ENCODE assay signal across 19 cellular contexts in genomic region chr17:76152580-76152979, GRCh38. TPM values are rescaled to one million over a fixed set of nuclear protein-coding genes. Genes with fewer than 3 reads are reported as not detected.
DNase-seq lines count a peak whose midpoint lies in the region; ATAC-seq and TF ChIP-seq lines count a peak whose summit lies in the region.
"Had no signal": no experiment of that assay in that cellular context is flagged by ENCODE, and none has a peak within 500 bp of the region (broad histone marks: within the 10 kb centered on the region; RNA-seq: fewer than 3 reads in every experiment).

No MANE protein-coding gene starts in this region.

- POLR2A ChIA-PET in T-cell (lab: Charles Lee), result no interaction called here

- peaks cover 51 to 69% (median 60%) of the 10 kb centered on the region in 3 donors for H3K4me1 Mint-ChIP-seq in T-cell
- H3K4me1 Mint-ChIP-seq in central memory CD8-positive, alpha-beta T cell, result peaks cover 10% of the 10 kb centered on the region

- peak overlapping the region; percentile 65 to 77 (median 75) for H3K4me3 Mint-ChIP-seq in T-cell
- no peak overlapping the region for H3K4me3 Mint-ChIP-seq in central memory CD8-positive, alpha-beta T cell

- in situ Hi-C loops in KBM-7 (cut with MboI; ENCODE audit: low pct_unique_long_range_greater_than_20kb, low sequenced_read_pairs), result no loop called here

- H3K27ac Mint-ChIP-seq in T-cell, result peak overlapping the region; percentile 96 to 99
- peak overlapping the region; percentile 71 for H3K27ac Mint-ChIP-seq in central memory CD8-positive, alpha-beta T cell (ENCODE audit: low read depth)

- intact Hi-C loops in posterior vena cava (cut with DNase I), result loop anchor here in 1 of 2 donors (5.0 kb wide), 1 partner anchor 570 kb away; no protein-coding TSS in a partner anchor

- H3K36me3 Mint-ChIP-seq in T-cell, result peaks cover 63% of the 10 kb centered on the region
- H3K36me3 Mint-ChIP-seq in central memory CD8-positive, alpha-beta T cell (ENCODE audit: insufficient read depth), result peaks cover 4% of the 10 kb centered on the region

- no peaks in the 10 kb centered on the region for H3K9me3 Mint-ChIP-seq in T-cell
- H3K9me3 Mint-ChIP-seq in central memory CD8-positive, alpha-beta T cell, result no peaks in the 10 kb centered on the region

- H3K27me3 Mint-ChIP-seq in T-cell, result no peaks in the 10 kb centered on the region
- H3K27me3 Mint-ChIP-seq in central memory CD8-positive, alpha-beta T cell, result no peaks in the 10 kb centered on the region

- peak; percentile 16 for DNase-seq in activated T-cell treated with anti-CD3 and anti-CD28 coated beads, Interleukin-2, amount 50 U/mL, for 1 hour
- no peak for DNase-seq in activated T-cell treated with anti-CD3 and anti-CD28 coated beads for 4 hours
- DNase-seq in T-cell, result no peak
- no peak for DNase-seq in central memory CD8-positive, alpha-beta T cell (ENCODE audit: low spot score in 2 of 2)
- peak; percentile 67 for DNase-seq in posterior vena cava (ENCODE audit: low spot score)
- no peak for DNase-seq in KBM-7
- DNase-seq: DMS 273 treated with DMSO at 0.1 percent for 48 hours, foreskin fibroblast, IMR-90, NCI-H1436, NCI-H526 treated with DMSO at 0.1 percent for 48 hours, SW 1271, uterus had no signal

- CTCF ChIA-PET in T-cell (lab: Charles Lee), result no interaction called here

- ATAC-seq in T-cell (replicated peaks in 1 of 4) (no peak), HG03520 (IDR thresholded peaks at IDR 0.05; ENCODE audit: unreplicated experiment) (no peak), SK-N-SH treated with all-trans-retinoic acid at 6 μM for 48 hours (no peak)
- ATAC-seq in central memory CD8-positive, alpha-beta T cell (replicated peaks; ENCODE audit: extremely low read depth, poor library complexity, severe bottlenecking), result no peak

TF ChIP-seq in SK-N-SH treated with all-trans-retinoic acid at 6 μM for 48 hours, 23 proteins besides CTCF, POLR2A, EP300 and RAD21:
- TF ChIP-seq ZNF565 (CRISPR knock-in tag; conservative IDR thresholded peaks at IDR 0.05; ENCODE audit: low read depth) (no peak), CSDC2 (CRISPR knock-in tag; IDR thresholded peaks at IDR 0.05) (no peak), ZFP3 (CRISPR knock-in tag; IDR thresholded peaks at IDR 0.05) (no peak), ZC3H10 (CRISPR knock-in tag; IDR thresholded peaks at IDR 0.05) (no peak), GLIS3 (CRISPR knock-in tag; IDR thresholded peaks at IDR 0.05) (no peak), OSR1 (CRISPR knock-in tag; IDR thresholded peaks at IDR 0.05) (no peak), ZNF8 (CRISPR knock-in tag; IDR thresholded peaks at IDR 0.05) (no peak), ZNF70 (CRISPR knock-in tag; IDR thresholded peaks at IDR 0.05) (no peak), ESRRG (CRISPR knock-in tag; IDR thresholded peaks at IDR 0.05) (no peak), TOX (CRISPR knock-in tag; IDR thresholded peaks at IDR 0.05; ENCODE audit: borderline replicate concordance) (no peak), TCF4 (CRISPR knock-in tag; IDR thresholded peaks at IDR 0.05; ENCODE audit: borderline replicate concordance) (no peak), BACH2 (CRISPR knock-in tag; IDR thresholded peaks at IDR 0.05; ENCODE audit: borderline replicate concordance) (no peak), ARNTL (CRISPR knock-in tag; IDR thresholded peaks at IDR 0.05; ENCODE audit: borderline replicate concordance, low read depth) (no peak), SNAI2 (CRISPR knock-in tag; IDR thresholded peaks at IDR 0.05) (no peak), ISL1 (CRISPR knock-in tag; IDR thresholded peaks at IDR 0.05) (no peak), RARB (CRISPR knock-in tag; IDR thresholded peaks at IDR 0.05) (no peak)
- TF ChIP-seq, protein P1, sequence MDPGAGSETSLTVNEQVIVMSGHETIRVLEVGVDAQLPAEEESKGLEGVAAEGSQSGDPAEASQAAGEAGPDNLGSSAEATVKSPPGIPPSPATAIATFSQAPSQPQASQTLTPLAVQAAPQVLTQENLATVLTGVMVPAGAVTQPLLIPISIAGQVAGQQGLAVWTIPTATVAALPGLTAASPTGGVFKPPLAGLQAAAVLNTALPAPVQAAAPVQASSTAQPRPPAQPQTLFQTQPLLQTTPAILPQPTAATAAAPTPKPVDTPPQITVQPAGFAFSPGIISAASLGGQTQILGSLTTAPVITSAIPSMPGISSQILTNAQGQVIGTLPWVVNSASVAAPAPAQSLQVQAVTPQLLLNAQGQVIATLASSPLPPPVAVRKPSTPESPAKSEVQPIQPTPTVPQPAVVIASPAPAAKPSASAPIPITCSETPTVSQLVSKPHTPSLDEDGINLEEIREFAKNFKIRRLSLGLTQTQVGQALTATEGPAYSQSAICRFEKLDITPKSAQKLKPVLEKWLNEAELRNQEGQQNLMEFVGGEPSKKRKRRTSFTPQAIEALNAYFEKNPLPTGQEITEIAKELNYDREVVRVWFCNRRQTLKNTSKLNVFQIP (CRISPR knock-in tag; IDR thresholded peaks at IDR 0.05; ENCODE audit: borderline replicate concordance, low read depth), result no peak
- TF ChIP-seq, protein P2, sequence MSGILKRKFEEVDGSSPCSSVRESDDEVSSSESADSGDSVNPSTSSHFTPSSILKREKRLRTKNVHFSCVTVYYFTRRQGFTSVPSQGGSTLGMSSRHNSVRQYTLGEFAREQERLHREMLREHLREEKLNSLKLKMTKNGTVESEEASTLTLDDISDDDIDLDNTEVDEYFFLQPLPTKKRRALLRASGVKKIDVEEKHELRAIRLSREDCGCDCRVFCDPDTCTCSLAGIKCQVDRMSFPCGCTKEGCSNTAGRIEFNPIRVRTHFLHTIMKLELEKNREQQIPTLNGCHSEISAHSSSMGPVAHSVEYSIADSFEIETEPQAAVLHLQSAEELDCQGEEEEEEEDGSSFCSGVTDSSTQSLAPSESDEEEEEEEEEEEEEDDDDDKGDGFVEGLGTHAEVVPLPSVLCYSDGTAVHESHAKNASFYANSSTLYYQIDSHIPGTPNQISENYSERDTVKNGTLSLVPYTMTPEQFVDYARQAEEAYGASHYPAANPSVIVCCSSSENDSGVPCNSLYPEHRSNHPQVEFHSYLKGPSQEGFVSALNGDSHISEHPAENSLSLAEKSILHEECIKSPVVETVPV (CRISPR knock-in tag; IDR thresholded peaks at IDR 0.05), result no peak
- TF ChIP-seq, protein P3, sequence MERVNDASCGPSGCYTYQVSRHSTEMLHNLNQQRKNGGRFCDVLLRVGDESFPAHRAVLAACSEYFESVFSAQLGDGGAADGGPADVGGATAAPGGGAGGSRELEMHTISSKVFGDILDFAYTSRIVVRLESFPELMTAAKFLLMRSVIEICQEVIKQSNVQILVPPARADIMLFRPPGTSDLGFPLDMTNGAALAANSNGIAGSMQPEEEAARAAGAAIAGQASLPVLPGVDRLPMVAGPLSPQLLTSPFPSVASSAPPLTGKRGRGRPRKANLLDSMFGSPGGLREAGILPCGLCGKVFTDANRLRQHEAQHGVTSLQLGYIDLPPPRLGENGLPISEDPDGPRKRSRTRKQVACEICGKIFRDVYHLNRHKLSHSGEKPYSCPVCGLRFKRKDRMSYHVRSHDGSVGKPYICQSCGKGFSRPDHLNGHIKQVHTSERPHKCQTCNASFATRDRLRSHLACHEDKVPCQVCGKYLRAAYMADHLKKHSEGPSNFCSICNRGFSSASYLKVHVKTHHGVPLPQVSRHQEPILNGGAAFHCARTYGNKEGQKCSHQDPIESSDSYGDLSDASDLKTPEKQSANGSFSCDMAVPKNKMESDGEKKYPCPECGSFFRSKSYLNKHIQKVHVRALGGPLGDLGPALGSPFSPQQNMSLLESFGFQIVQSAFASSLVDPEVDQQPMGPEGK (CRISPR knock-in tag; IDR thresholded peaks at IDR 0.05; ENCODE audit: borderline replicate concordance), result no peak
- TF ChIP-seq, protein P4, sequence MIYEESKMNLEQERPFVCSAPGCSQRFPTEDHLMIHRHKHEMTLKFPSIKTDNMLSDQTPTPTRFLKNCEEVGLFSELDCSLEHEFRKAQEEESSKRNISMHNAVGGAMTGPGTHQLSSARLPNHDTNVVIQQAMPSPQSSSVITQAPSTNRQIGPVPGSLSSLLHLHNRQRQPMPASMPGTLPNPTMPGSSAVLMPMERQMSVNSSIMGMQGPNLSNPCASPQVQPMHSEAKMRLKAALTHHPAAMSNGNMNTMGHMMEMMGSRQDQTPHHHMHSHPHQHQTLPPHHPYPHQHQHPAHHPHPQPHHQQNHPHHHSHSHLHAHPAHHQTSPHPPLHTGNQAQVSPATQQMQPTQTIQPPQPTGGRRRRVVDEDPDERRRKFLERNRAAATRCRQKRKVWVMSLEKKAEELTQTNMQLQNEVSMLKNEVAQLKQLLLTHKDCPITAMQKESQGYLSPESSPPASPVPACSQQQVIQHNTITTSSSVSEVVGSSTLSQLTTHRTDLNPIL (CRISPR knock-in tag; IDR thresholded peaks at IDR 0.05; ENCODE audit: low read depth), result no peak

RNA-seq across cellular contexts. Expression of gene FOXJ1, which starts 11.5 kb away (rescaled TPM):
- total RNA-seq in T-cell, result 1 to 10 TPM in 4 of 5 donors, under 1 TPM in 1; 0.99 to 3.0 (median 1.7) TPM
- not detected for total RNA-seq in posterior vena cava
- total RNA-seq: dermis microvascular lymphatic vessel endothelial cell, IMR-90, lung microvascular endothelial cell, M059J, myocyte had no signal

RNA-seq across cellular contexts. Expression of gene EXOC7, which starts 49.0 kb away (rescaled TPM):
- total RNA-seq in T-cell (100 to 1,000 TPM; 119 to 181 (median 156) TPM), posterior vena cava (10 to 100 TPM; 94.5 to 98.2 TPM)

Comparison
In these comparisons a context has a peak if more than half of its experiments do, and no peak if none do; other contexts are left out.
1. DNase-seq: peak in activated T-cell treated with anti-CD3 and anti-CD28 coated beads, Interleukin-2, amount 50 U/mL, for 1 hour (single experiment) and posterior vena cava (single experiment); none in activated T-cell treated with anti-CD3 and anti-CD28 coated beads for 4 hours (single experiment), T-cell (0 of 34), central memory CD8-positive, alpha-beta T cell (0 of 2) and KBM-7 (single experiment).